Comparison of ENCODE assay signal across 22 cellular contexts in genomic region chr12:26231930-26232329, GRCh38.
"Had no signal": no experiment of that assay in that cellular context is flagged by ENCODE, and none has a peak within 500 bp of the region (broad histone marks: within the 10 kb centered on the region; RNA-seq: fewer than 3 reads in every experiment).

No MANE protein-coding gene starts in this region.

- H3K4me1 Mint-ChIP-seq: central memory CD8-positive, alpha-beta T cell; natural killer cell; T-helper 17 cell had no signal

- DNase-seq: activated CD4-positive, alpha-beta T cell treated with anti-CD3 and anti-CD28 coated beads for 1 hour; activated effector memory CD4-positive, alpha-beta T cell treated with Interleukin-2 at 50 U/mL for 16 hours; activated naive CD4-positive, alpha-beta T cell treated with Interleukin-2 at 50 U/mL for 16 hours; activated T-cell treated with anti-CD3 and anti-CD28 coated beads for 4 hours; aorta; dermis blood vessel endothelial cell; effector CD4-positive, alpha-beta T cell; head of caudate nucleus; hippocampal formation; kidney; mesenchymal stem cell; natural killer cell; right cardiac atrium; SJCRH30; stimulated activated CD4-positive, alpha-beta T cell treated with anti-CD3 and anti-CD28 coated beads, Interleukin-2, amount 100 ng/mL, for 48 hours; stimulated activated naive CD4-positive, alpha-beta T cell treated with Interleukin-2 at 50 U/mL for 16 hours; T-helper 17 cell; testis; transverse colon had no signal

- H3K4me3 ChIP-seq: SJCRH30, testis, transverse colon had no signal

- H3K27ac ChIP-seq: SJCRH30 had no signal

- H3K36me3 Mint-ChIP-seq: activated naive CD8-positive, alpha-beta T cell; natural killer cell had no signal

- H3K9me3 ChIP-seq: SJCRH30, testis, transverse colon had no signal

- H3K27me3 ChIP-seq: SJCRH30, testis had no signal

- H3K9me3 Mint-ChIP-seq: central memory CD8-positive, alpha-beta T cell; natural killer cell had no signal

- H3K36me3 ChIP-seq: SJCRH30, transverse colon had no signal

- H3K4me3 Mint-ChIP-seq: activated naive CD8-positive, alpha-beta T cell; central memory CD8-positive, alpha-beta T cell; natural killer cell; T-helper 17 cell had no signal

- ATAC-seq: natural killer cell, right cardiac atrium, SK-N-SH treated with all-trans-retinoic acid at 6 μM for 48 hours, T-helper 17 cell had no signal

- H3K4me1 ChIP-seq: SJCRH30 had no signal
